Comparison of ENCODE assay signal across 2 cellular contexts in genomic region chr17:82065193-82065637, GRCh38.
TF ChIP-seq lines count a peak whose summit lies in the region.

No MANE protein-coding gene starts in this region.

TF ChIP-seq in SK-N-SH, 30 proteins besides CTCF, POLR2A, EP300 and RAD21:
- TF ChIP-seq NRF1 (IDR thresholded peaks at IDR 0.05; ENCODE audit: low read depth, low read length) (no peak), MXI1 (IDR thresholded peaks at IDR 0.05; ENCODE audit: low read depth, low read length) (peak; percentile 90), RCOR1 (IDR thresholded peaks at IDR 0.05; ENCODE audit: low read length) (no peak), MEF2A (IDR thresholded peaks at IDR 0.05; ENCODE audit: borderline replicate concordance, low read depth) (no peak), FOXM1 (IDR thresholded peaks at IDR 0.05; ENCODE audit: low read depth) (no peak), RFX5 (IDR thresholded peaks at IDR 0.05; ENCODE audit: low read length) (no peak), MAX (IDR thresholded peaks at IDR 0.05; ENCODE audit: low read depth) (peak; percentile 38; the same call in 1 of the 2 replicates), ELF1 (IDR thresholded peaks at IDR 0.05) (no peak), CHD2 (IDR thresholded peaks at IDR 0.05; ENCODE audit: low read length, partially characterized antibody) (peak; percentile 71), SIN3A (IDR thresholded peaks at IDR 0.05; ENCODE audit: borderline replicate concordance, low read depth, low read length) (0 out of 2 replicates have a peak, but pooled peaks have one; percentile 56), JUND (IDR thresholded peaks at IDR 0.05) (no peak), GATA2 (CRISPR knock-in tag; IDR thresholded peaks at IDR 0.05) (no peak), PBX3 (IDR thresholded peaks at IDR 0.05) (no peak)

TF ChIP-seq in H1, 55 proteins besides CTCF, POLR2A, EP300 and RAD21:
- TF ChIP-seq ASH2L (IDR thresholded peaks at IDR 0.05; ENCODE audit: low read length) (peak; percentile 20), SIN3A (conservative IDR thresholded peaks at IDR 0.05 in 1 of 2, IDR thresholded peaks at IDR 0.05 in 1 of 2; ENCODE audit: low read depth in 1 of 2, low read length in 2 of 2) (no peak; a peak in 1 of 4 replicates)
TF ChIP-seq in H1: peak in this region for 1.
